ENCODE assay signal across 20 cellular contexts in the genomic region with DNA sequence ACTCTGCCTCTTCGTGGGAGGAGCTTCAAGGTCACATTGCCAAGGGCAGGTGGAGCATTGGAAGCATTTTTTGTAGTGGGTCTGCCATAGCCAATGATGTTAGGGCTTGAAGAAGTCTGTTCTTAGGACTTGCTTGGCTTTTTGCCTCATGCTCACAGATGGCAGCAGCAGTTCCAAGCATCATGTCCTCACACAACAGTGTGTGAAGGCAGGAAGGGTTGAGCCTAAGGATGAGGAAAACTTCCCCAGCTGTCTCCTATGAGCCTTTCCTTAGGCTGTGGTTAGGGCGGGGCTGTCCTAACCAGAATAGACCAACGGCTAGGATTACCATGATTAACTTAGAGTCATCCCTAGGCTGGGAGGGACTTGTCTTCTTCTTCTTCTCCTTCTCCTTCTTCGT.
DNase-seq lines count a peak whose midpoint lies in the region; ATAC-seq and TF ChIP-seq lines count a peak whose summit lies in the region.
"Had no signal": no experiment of that assay in that cellular context is flagged by ENCODE, and none has a peak within 500 bp of the region (broad histone marks: within the 10 kb centered on the region; RNA-seq: fewer than 3 reads in every experiment).

No MANE protein-coding gene starts in this region.

- H3K36me3 ChIP-seq in testis (ENCODE audit: low read depth, missing control alignments), result no peaks in the 10 kb centered on the region

- intact Hi-C loops in testis (cut with DNase I; ENCODE audit: low total_unique reads), result no loop called here

- no peak for TF ChIP-seq POLR2A in testis (IDR thresholded peaks at IDR 0.05)

- H3K4me3 ChIP-seq in testis, result no peak overlapping the region
- H3K4me3 ChIP-seq: PC-9, SK-N-MC had no signal

- no peaks in the 10 kb centered on the region for H3K4me1 ChIP-seq in testis

- no peak for ATAC-seq in activated naive CD8-positive, alpha-beta T cell treated with anti-CD3 and anti-CD28 coated beads, Interleukin-2, amount 10 ng/mL, durations not matched to agents 7 days and 5 days (ENCODE audit: low read depth)

- H3K27me3 ChIP-seq in testis, result no peaks in the 10 kb centered on the region

- WGBS in testis, 2 donors, result 81 to 90% methylated on average over 3 to 4 of the region's 4 CpGs

- no peak overlapping the region for H3K4me3 Mint-ChIP-seq in activated naive CD8-positive, alpha-beta T cell treated with anti-CD3 and anti-CD28 coated beads, Interleukin-2, amount 10 ng/mL, durations not matched to agents 7 days and 5 days
- no peak overlapping the region for H3K4me3 Mint-ChIP-seq in activated naive CD8-positive, alpha-beta T cell treated with anti-CD3 and anti-CD28 coated beads for 36 hours

- peaks cover 13% of the 10 kb centered on the region for H3K9me3 Mint-ChIP-seq in activated naive CD8-positive, alpha-beta T cell treated with anti-CD3 and anti-CD28 coated beads, Interleukin-2, amount 10 ng/mL, durations not matched to agents 7 days and 5 days
- H3K9me3 Mint-ChIP-seq in activated naive CD8-positive, alpha-beta T cell treated with anti-CD3 and anti-CD28 coated beads for 36 hours, result peaks cover 7% of the 10 kb centered on the region
- H3K9me3 Mint-ChIP-seq: IgD-negative memory B cell had no signal

- H3K9me3 ChIP-seq in testis, result no peaks in the 10 kb centered on the region

- TF ChIP-seq CTCF in testis (IDR thresholded peaks at IDR 0.05), result no peak

- no peak overlapping the region for H3K27ac ChIP-seq in testis
- H3K27ac ChIP-seq: PC-9, SK-N-MC had no signal

- peaks cover 24% of the 10 kb centered on the region for H3K27me3 Mint-ChIP-seq in activated naive CD8-positive, alpha-beta T cell treated with anti-CD3 and anti-CD28 coated beads, Interleukin-2, amount 10 ng/mL, durations not matched to agents 7 days and 5 days
- peaks cover 4% of the 10 kb centered on the region for H3K27me3 Mint-ChIP-seq in activated naive CD8-positive, alpha-beta T cell treated with anti-CD3 and anti-CD28 coated beads for 36 hours

- POLR2A ChIA-PET in activated naive CD8-positive, alpha-beta T cell treated with anti-CD3 and anti-CD28 coated beads, Interleukin-2, amount 10 ng/mL, durations not matched to agents 7 days and 5 days (lab: Charles Lee), result no interaction called here

- H3K36me3 Mint-ChIP-seq in activated naive CD8-positive, alpha-beta T cell treated with anti-CD3 and anti-CD28 coated beads, Interleukin-2, amount 10 ng/mL, durations not matched to agents 7 days and 5 days, result peaks cover 10% of the 10 kb centered on the region
- peaks cover 4% of the 10 kb centered on the region for H3K36me3 Mint-ChIP-seq in activated naive CD8-positive, alpha-beta T cell treated with anti-CD3 and anti-CD28 coated beads for 36 hours
- H3K36me3 Mint-ChIP-seq: IgD-negative memory B cell had no signal

- DNase-seq in activated naive CD8-positive, alpha-beta T cell treated with anti-CD3 and anti-CD28 coated beads, Interleukin-2, amount 10 ng/mL, durations not matched to agents 7 days and 5 days, result no peak
- DNase-seq in activated naive CD8-positive, alpha-beta T cell treated with anti-CD3 and anti-CD28 coated beads for 36 hours, result no peak
- DNase-seq in NCI-H446 treated with DMSO at 0.1 percent for 48 hours (lab: John Stamatoyannopoulos, UW) (peak; percentile 33), myocyte (ENCODE audit: low read depth) (peak; percentile 66), DMS114 treated with DMSO at 0.1 percent for 48 hours (lab: John Stamatoyannopoulos, UW; ENCODE audit: unreplicated experiment) (no peak), testis (no peak), AG08395 (ENCODE audit: low spot score) (no peak), 8988T (no peak)
- DNase-seq: NCI-H1105, NCI-H146, NCI-H2029 treated with DMSO at 0.1 percent for 48 hours, NCI-H226, NCI-H524, NCI-H774, PC-9, RPMI8226, SHP77 treated with DMSO at 0.1 percent for 48 hours, SW 1271 had no signal

- H3K4me1 Mint-ChIP-seq in activated naive CD8-positive, alpha-beta T cell treated with anti-CD3 and anti-CD28 coated beads, Interleukin-2, amount 10 ng/mL, durations not matched to agents 7 days and 5 days, result peaks cover 30% of the 10 kb centered on the region
- peaks cover 29% of the 10 kb centered on the region for H3K4me1 Mint-ChIP-seq in activated naive CD8-positive, alpha-beta T cell treated with anti-CD3 and anti-CD28 coated beads for 36 hours

- peak overlapping the region; percentile 28 for H3K27ac Mint-ChIP-seq in activated naive CD8-positive, alpha-beta T cell treated with anti-CD3 and anti-CD28 coated beads, Interleukin-2, amount 10 ng/mL, durations not matched to agents 7 days and 5 days
- H3K27ac Mint-ChIP-seq in activated naive CD8-positive, alpha-beta T cell treated with anti-CD3 and anti-CD28 coated beads for 36 hours, result no peak overlapping the region

Comparison
In these comparisons a context has a peak if more than half of its experiments do, and no peak if none do; other contexts are left out.
1. DNase-seq: peak in NCI-H446 treated with DMSO at 0.1 percent for 48 hours (single experiment) and myocyte (single experiment); none in activated naive CD8-positive, alpha-beta T cell treated with anti-CD3 and anti-CD28 coated beads, Interleukin-2, amount 10 ng/mL, durations not matched to agents 7 days and 5 days (single experiment), activated naive CD8-positive, alpha-beta T cell treated with anti-CD3 and anti-CD28 coated beads for 36 hours (single experiment), DMS114 treated with DMSO at 0.1 percent for 48 hours (single experiment), testis (single experiment), AG08395 (single experiment) and 8988T (single experiment).